Comparison of ENCODE assay signal across 36 cellular contexts in the genomic region with DNA sequence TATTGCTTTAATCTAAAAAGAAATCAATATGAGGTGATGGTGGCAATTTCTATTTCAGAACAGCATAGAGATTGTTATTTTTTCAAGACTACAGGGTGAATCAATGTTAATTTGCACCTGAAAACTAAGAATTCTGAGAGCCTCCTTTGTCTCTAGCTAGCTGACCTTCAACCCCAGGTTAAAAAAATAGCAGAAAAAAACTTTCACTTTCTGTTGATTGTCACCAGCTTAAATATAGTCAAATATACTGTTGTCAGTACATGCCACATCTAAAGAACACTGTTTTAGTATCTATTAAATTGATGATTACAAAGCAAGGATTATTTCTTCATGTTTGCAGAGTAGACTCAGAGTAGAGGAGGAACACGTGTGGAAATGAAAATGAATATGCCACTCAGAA.
"Had no signal": no experiment of that assay in that cellular context is flagged by ENCODE, and none has a peak within 500 bp of the region (broad histone marks: within the 10 kb centered on the region; RNA-seq: fewer than 3 reads in every experiment).

No MANE protein-coding gene starts in this region.

- H3K27me3 ChIP-seq: adrenal gland, body of pancreas, brain microvascular endothelial cell, breast epithelium had no signal

- H3K4me1 ChIP-seq: adrenal gland, body of pancreas, breast epithelium had no signal

- ATAC-seq: activated CD8-positive, alpha-beta T cell treated with anti-CD3 and anti-CD28 coated beads for 36 hours; activated naive CD4-positive, alpha-beta T cell treated with anti-CD3 and anti-CD28 coated beads, Interleukin-2, amount 50 U/mL, for 72 hours; activated T-cell treated with anti-CD3 and anti-CD28 coated beads, Interleukin-2, amount 50 U/mL, for 4 hours; activated T-cell treated with anti-CD3 and anti-CD28 coated beads, Interleukin-2, amount 50 U/mL, for 72 hours; activated T-helper 17 cell treated with anti-CD3 and anti-CD28 coated beads, Interleukin-2, amount 50 U/mL, for 72 hours; body of pancreas had no signal

- H3K36me3 ChIP-seq: adrenal gland, brain microvascular endothelial cell, breast epithelium had no signal

- H3K27me3 Mint-ChIP-seq: activated B cell treated with CpG ODN at 0.5 μM for 24 hours; activated CD4-positive, alpha-beta memory T cell treated with anti-CD3 and anti-CD28 coated beads for 36 hours; activated CD4-positive, alpha-beta T cell treated with anti-CD3 and anti-CD28 coated beads, Interleukin-2, amount 10 ng/mL, durations not matched to agents 24 days and 14 days; activated CD8-positive, alpha-beta T cell treated with anti-CD3 and anti-CD28 coated beads for 36 hours; activated naive CD8-positive, alpha-beta T cell treated with anti-CD3 and anti-CD28 coated beads for 36 hours; activated T-helper 17 cell treated with anti-CD3 and anti-CD28 coated beads, Interleukin-2, amount 50 U/mL, for 72 hours had no signal

- H3K27ac Mint-ChIP-seq: activated B cell treated with CpG ODN at 0.5 μM for 24 hours; activated CD4-positive, alpha-beta memory T cell treated with anti-CD3 and anti-CD28 coated beads for 36 hours; activated CD4-positive, alpha-beta T cell treated with anti-CD3 and anti-CD28 coated beads, Interleukin-2, amount 10 ng/mL, durations not matched to agents 24 days and 14 days; activated CD8-positive, alpha-beta T cell treated with anti-CD3 and anti-CD28 coated beads for 36 hours; activated naive CD4-positive, alpha-beta T cell treated with anti-CD3 and anti-CD28 coated beads for 36 hours; activated naive CD4-positive, alpha-beta T cell treated with anti-CD3 and anti-CD28 coated beads, Interleukin-2, amount 50 U/mL, for 72 hours; activated naive CD8-positive, alpha-beta T cell treated with anti-CD3 and anti-CD28 coated beads for 36 hours; activated T-cell treated with anti-CD3 and anti-CD28 coated beads, Interleukin-2, amount 50 U/mL, for 72 hours; activated T-helper 1 cell treated with anti-CD3 and anti-CD28 coated beads, Interleukin-12 subunit alpha, Interleukin-12 subunit beta, Interleukin-2, Interleukin-4 antibody, amounts not matched to agents 30 ng/mL and 10 ng/mL and 1 ng/mL, durations not matched to agents 14 hours and 24 hours and 36 hours; activated T-helper 17 cell treated with anti-CD3 and anti-CD28 coated beads, Interleukin-2, amount 50 U/mL, for 72 hours; T-helper 1 cell treated with Interleukin-12 subunit alpha and Interleukin-12 subunit beta and Interleukin-4 antibody, amounts not matched to agents 30 μg/mL and 1 μg/mL, for 36 hours; T-helper 2 cell treated with Interferon-gamma antibody and Interleukin-4, amounts not matched to agents 5 μg/mL and 100 μg/mL, for 36 hours had no signal

- FAIRE-seq: astrocyte, TTC549 had no signal

- DNase-seq: activated B cell treated with CpG ODN at 0.5 μM for 24 hours; activated CD4-positive, alpha-beta memory T cell treated with anti-CD3 and anti-CD28 coated beads for 36 hours; activated CD4-positive, alpha-beta T cell treated with anti-CD3 and anti-CD28 coated beads for 4 hours; activated CD4-positive, alpha-beta T cell treated with anti-CD3 and anti-CD28 coated beads, Interleukin-2, amount 10 ng/mL, durations not matched to agents 24 days and 14 days; activated CD4-positive, alpha-beta T cell treated with anti-CD3 and anti-CD28 coated beads, Interleukin-2, amount 50 U/mL, for 1 hour; activated CD4-positive, alpha-beta T cell treated with anti-CD3 and anti-CD28 coated beads, Interleukin-2, amount 50 U/mL, for 4 hours; activated CD4-positive, CD25-positive, alpha-beta regulatory T cell treated with anti-CD3 and anti-CD28 coated beads, Interleukin-2, amount 50 U/mL, for 72 hours; activated CD8-positive, alpha-beta memory T cell treated with anti-CD3 and anti-CD28 coated beads, Interleukin-2, amount 50 U/mL, for 4 hours; activated CD8-positive, alpha-beta T cell treated with anti-CD3 and anti-CD28 coated beads for 36 hours; activated effector memory CD4-positive, alpha-beta T cell treated with anti-CD3 and anti-CD28 coated beads, Interleukin-2, amount 50 U/mL, for 16 hours; activated gamma-delta T cell treated with Interleukin-2 at 50 U/mL for 16 hours; activated naive CD4-positive, alpha-beta T cell; activated naive CD4-positive, alpha-beta T cell treated with anti-CD3 and anti-CD28 coated beads for 36 hours; activated naive CD4-positive, alpha-beta T cell treated with anti-CD3 and anti-CD28 coated beads, Interleukin-2, amount 50 U/mL, for 16 hours; activated naive CD8-positive, alpha-beta T cell treated with anti-CD3 and anti-CD28 coated beads for 36 hours; activated T-cell treated with anti-CD3 and anti-CD28 coated beads for 4 hours; activated T-cell treated with anti-CD3 and anti-CD28 coated beads, Interleukin-2, amount 50 U/mL, for 1 hour; activated T-cell treated with anti-CD3 and anti-CD28 coated beads, Interleukin-2, amount 50 U/mL, for 4 hours; activated T-cell treated with anti-CD3 and anti-CD28 coated beads, Interleukin-2, amount 50 U/mL, for 72 hours; adrenal gland; amniotic stem cell; aorta; body of pancreas; brain microvascular endothelial cell; central memory CD4-positive, alpha-beta T cell; T-helper 2 cell; T-helper 9 cell had no signal

- H3K36me3 Mint-ChIP-seq: activated CD4-positive, alpha-beta memory T cell treated with anti-CD3 and anti-CD28 coated beads for 36 hours; activated naive CD4-positive, alpha-beta T cell treated with anti-CD3 and anti-CD28 coated beads, Interleukin-2, amount 50 U/mL, for 72 hours; activated naive CD8-positive, alpha-beta T cell treated with anti-CD3 and anti-CD28 coated beads for 36 hours had no signal

- H3K4me3 Mint-ChIP-seq: activated B cell treated with CpG ODN at 0.5 μM for 24 hours; activated CD4-positive, alpha-beta memory T cell treated with anti-CD3 and anti-CD28 coated beads for 36 hours; activated CD4-positive, alpha-beta T cell treated with anti-CD3 and anti-CD28 coated beads, Interleukin-2, amount 10 ng/mL, durations not matched to agents 24 days and 14 days; activated CD8-positive, alpha-beta T cell treated with anti-CD3 and anti-CD28 coated beads for 36 hours; activated naive CD4-positive, alpha-beta T cell treated with anti-CD3 and anti-CD28 coated beads for 36 hours; activated naive CD8-positive, alpha-beta T cell treated with anti-CD3 and anti-CD28 coated beads for 36 hours; activated T-cell treated with anti-CD3 and anti-CD28 coated beads, Interleukin-2, amount 50 U/mL, for 4 hours; activated T-cell treated with anti-CD3 and anti-CD28 coated beads, Interleukin-2, amount 50 U/mL, for 72 hours; activated T-helper 1 cell treated with anti-CD3 and anti-CD28 coated beads, Interleukin-12 subunit alpha, Interleukin-12 subunit beta, Interleukin-2, Interleukin-4 antibody, amounts not matched to agents 30 ng/mL and 10 ng/mL and 1 ng/mL, durations not matched to agents 14 hours and 24 hours and 36 hours; activated T-helper 17 cell treated with anti-CD3 and anti-CD28 coated beads, Interleukin-2, amount 50 U/mL, for 72 hours; T-helper 1 cell treated with Interleukin-12 subunit alpha and Interleukin-12 subunit beta and Interleukin-4 antibody, amounts not matched to agents 30 μg/mL and 1 μg/mL, for 36 hours; T-helper 2 cell treated with Interferon-gamma antibody and Interleukin-4, amounts not matched to agents 5 μg/mL and 100 μg/mL, for 36 hours had no signal

- H3K4me3 ChIP-seq: adrenal gland, body of pancreas, breast epithelium had no signal

- H3K27ac ChIP-seq: adrenal gland, body of pancreas, brain microvascular endothelial cell, breast epithelium, VCaP had no signal

- H3K9me3 ChIP-seq: body of pancreas had no signal

- H3K4me1 Mint-ChIP-seq: activated B cell treated with CpG ODN at 0.5 μM for 24 hours; activated CD4-positive, alpha-beta T cell treated with anti-CD3 and anti-CD28 coated beads, Interleukin-2, amount 10 ng/mL, durations not matched to agents 24 days and 14 days; activated naive CD8-positive, alpha-beta T cell treated with anti-CD3 and anti-CD28 coated beads for 36 hours; activated T-helper 17 cell treated with anti-CD3 and anti-CD28 coated beads, Interleukin-2, amount 50 U/mL, for 72 hours had no signal
